ENCODE assay signal across 13 cellular contexts in the genomic region with DNA sequence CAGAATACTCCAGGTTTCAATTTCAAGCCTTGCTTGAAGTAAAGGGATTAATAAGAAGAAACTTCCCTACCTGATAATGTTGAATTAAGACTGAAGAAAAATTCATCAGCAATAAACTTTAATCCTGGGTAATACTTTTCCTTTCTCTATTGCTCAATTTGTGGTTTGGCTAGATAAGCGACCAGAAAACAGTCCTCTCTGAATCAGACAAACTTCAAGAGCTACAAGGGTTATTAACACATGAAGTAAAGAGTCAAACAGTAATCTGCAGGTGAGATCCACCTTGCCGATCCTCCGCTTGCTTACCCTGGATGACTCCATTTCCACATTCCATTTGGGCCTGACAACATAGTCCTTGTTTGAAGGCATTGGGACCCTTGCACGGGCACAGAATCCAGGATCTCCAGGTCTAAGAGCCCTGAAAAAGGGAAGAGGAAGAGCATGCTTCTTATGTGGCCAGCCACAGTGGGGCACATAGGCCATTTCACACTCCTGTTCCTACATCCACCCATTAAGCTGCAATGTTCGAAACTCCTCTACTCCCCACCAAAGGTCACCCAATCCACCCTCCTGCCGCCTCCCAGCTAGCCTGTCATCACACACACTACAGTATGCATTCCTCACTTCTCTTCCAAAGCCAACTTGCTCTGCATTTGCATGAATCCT. TPM values are rescaled to one million over a fixed set of nuclear protein-coding genes. Genes with fewer than 3 reads are reported as not detected.
A peak's percentile ranks its signal among the peaks of the same experiment; 100 is the strongest.
DNase-seq lines count a peak whose midpoint lies in the region; ATAC-seq and TF ChIP-seq lines count a peak whose summit lies in the region.
"Had no signal": no experiment of that assay in that cellular context is flagged by ENCODE, and none has a peak within 500 bp of the region (broad histone marks: within the 10 kb centered on the region; RNA-seq: fewer than 3 reads in every experiment).

No MANE protein-coding gene starts in this region.

- H3K27ac ChIP-seq in BLaER1 treated with 17β-estradiol and CSF1 and Interleukin-3, amounts not matched to agents 10 nM and 100 nM = peak overlapping the region in 4 of 11 experiments; percentile 10 to 23 (median 16); a peak in 5 of 22 replicates
- H3K27ac ChIP-seq in left lung (peak overlapping the region in 1 of 2 donors; percentile 38), gastroesophageal sphincter (no peak overlapping the region), transverse colon (no peak overlapping the region)

- TF ChIP-seq POLR2A in gastroesophageal sphincter (IDR thresholded peaks at IDR 0.05) (no peak), transverse colon (IDR thresholded peaks at IDR 0.05) (no peak)

- H3K9me3 ChIP-seq in BLaER1 treated with 17β-estradiol and CSF1 and Interleukin-3, amounts not matched to agents 10 nM and 100 nM (replicated peaks in 1 of 11) = no peaks in the 10 kb centered on the region
- H3K9me3 ChIP-seq in left lung = no peaks in the 10 kb centered on the region
- no peaks in the 10 kb centered on the region for H3K9me3 ChIP-seq in gastroesophageal sphincter
- no peaks in the 10 kb centered on the region for H3K9me3 ChIP-seq in transverse colon

- no peaks in the 10 kb centered on the region for H3K27me3 Mint-ChIP-seq in activated T-helper 1 cell treated with anti-CD3 and anti-CD28 coated beads, Interleukin-12 subunit alpha, Interleukin-12 subunit beta, Interleukin-2, Interleukin-4 antibody, amounts not matched to agents 30 ng/mL and 10 ng/mL and 1 ng/mL, durations not matched to agents 14 hours and 24 hours and 36 hours (ENCODE audit: insufficient read depth)
- H3K27me3 Mint-ChIP-seq: brain had no signal

- peaks cover 21 to 38% (median 23%) of the 10 kb centered on the region in 10 experiments for H3K4me1 ChIP-seq in BLaER1 treated with 17β-estradiol and CSF1 and Interleukin-3, amounts not matched to agents 10 nM and 100 nM
- peaks cover 0 to 12% of the 10 kb centered on the region in 2 donors for H3K4me1 ChIP-seq in left lung
- H3K4me1 ChIP-seq in gastroesophageal sphincter = no peaks in the 10 kb centered on the region
- H3K4me1 ChIP-seq in transverse colon = no peaks in the 10 kb centered on the region

- ATAC-seq in left lung = peak; percentile 82
- no peak for ATAC-seq in gastroesophageal sphincter
- no peak for ATAC-seq in GM18519 (IDR thresholded peaks at IDR 0.05; ENCODE audit: low FRiP score, unreplicated experiment)
- ATAC-seq: left ventricle myocardium superior, Right ventricle myocardium inferior had no signal

- peaks cover 0 to 51% (median 35%) of the 10 kb centered on the region in 11 experiments; a peak in 15 of 22 replicates for H4K20me1 ChIP-seq in BLaER1 treated with 17β-estradiol and CSF1 and Interleukin-3, amounts not matched to agents 10 nM and 100 nM

- TF ChIP-seq EP300 in gastroesophageal sphincter (IDR thresholded peaks at IDR 0.05) (no peak), transverse colon (IDR thresholded peaks at IDR 0.05; ENCODE audit: low read depth) (no peak)

- H3K36me3 ChIP-seq in BLaER1 treated with 17β-estradiol and CSF1 and Interleukin-3, amounts not matched to agents 10 nM and 100 nM = peaks cover 96 to 98% (median 98%) of the 10 kb centered on the region in 11 experiments
- H3K36me3 ChIP-seq in left lung (peaks cover 0 to 97% of the 10 kb centered on the region in 2 donors), gastroesophageal sphincter (peaks cover 4 to 97% of the 10 kb centered on the region in 2 donors), transverse colon (peaks cover 0 to 65% (median 32%) of the 10 kb centered on the region in 4 donors)

- H3K27me3 ChIP-seq in BLaER1 treated with 17β-estradiol and CSF1 and Interleukin-3, amounts not matched to agents 10 nM and 100 nM = no peaks in the 10 kb centered on the region
- H3K27me3 ChIP-seq in left lung (no peaks in the 10 kb centered on the region), gastroesophageal sphincter (no peaks in the 10 kb centered on the region), transverse colon (no peaks in the 10 kb centered on the region)

- H3K27ac Mint-ChIP-seq in activated T-helper 1 cell treated with anti-CD3 and anti-CD28 coated beads, Interleukin-12 subunit alpha, Interleukin-12 subunit beta, Interleukin-2, Interleukin-4 antibody, amounts not matched to agents 30 ng/mL and 10 ng/mL and 1 ng/mL, durations not matched to agents 14 hours and 24 hours and 36 hours = peak overlapping the region; percentile 26
- H3K27ac Mint-ChIP-seq: brain had no signal

- WGBS in gastroesophageal sphincter (ENCODE audit: low coverage in 1 of 2), 2 donors = 85 to 100% methylated on average over 5 of the region's 6 CpGs
- 69 to 87% methylated on average over 2 to 6 of the region's 6 CpGs for WGBS in transverse colon (ENCODE audit: low coverage in 1 of 2), 2 donors

- intact Hi-C loops in activated T-helper 1 cell treated with anti-CD3 and anti-CD28 coated beads, Interleukin-12 subunit alpha, Interleukin-12 subunit beta, Interleukin-2, Interleukin-4 antibody, amounts not matched to agents 30 ng/mL and 10 ng/mL and 1 ng/mL, durations not matched to agents 14 hours and 24 hours and 36 hours (cut with micrococcal nuclease) = no loop called here
- intact Hi-C loops in left lung (cut with DNase I) (no loop called here), transverse colon (cut with DNase I; ENCODE audit: low total_unique reads) (no loop called here)

- peaks cover 62% of the 10 kb centered on the region for H3K36me3 Mint-ChIP-seq in activated T-helper 1 cell treated with anti-CD3 and anti-CD28 coated beads, Interleukin-12 subunit alpha, Interleukin-12 subunit beta, Interleukin-2, Interleukin-4 antibody, amounts not matched to agents 30 ng/mL and 10 ng/mL and 1 ng/mL, durations not matched to agents 14 hours and 24 hours and 36 hours (ENCODE audit: low read depth)

- H3K4me3 Mint-ChIP-seq in activated T-helper 1 cell treated with anti-CD3 and anti-CD28 coated beads, Interleukin-12 subunit alpha, Interleukin-12 subunit beta, Interleukin-2, Interleukin-4 antibody, amounts not matched to agents 30 ng/mL and 10 ng/mL and 1 ng/mL, durations not matched to agents 14 hours and 24 hours and 36 hours = peak overlapping the region; percentile 4
- H3K4me3 Mint-ChIP-seq: brain had no signal

- H3K9ac ChIP-seq in BLaER1 treated with 17β-estradiol and CSF1 and Interleukin-3, amounts not matched to agents 10 nM and 100 nM = peak overlapping the region in 1 of 11 experiments; percentile 13; a peak in 1 of 22 replicates

- no peak overlapping the region for H3K4me3 ChIP-seq in BLaER1 treated with 17β-estradiol and CSF1 and Interleukin-3, amounts not matched to agents 10 nM and 100 nM
- no peak overlapping the region for H3K4me3 ChIP-seq in left lung
- H3K4me3 ChIP-seq in gastroesophageal sphincter = no peak overlapping the region
- H3K4me3 ChIP-seq in transverse colon = no peak overlapping the region

- H3K9me3 Mint-ChIP-seq in activated T-helper 1 cell treated with anti-CD3 and anti-CD28 coated beads, Interleukin-12 subunit alpha, Interleukin-12 subunit beta, Interleukin-2, Interleukin-4 antibody, amounts not matched to agents 30 ng/mL and 10 ng/mL and 1 ng/mL, durations not matched to agents 14 hours and 24 hours and 36 hours = no peaks in the 10 kb centered on the region
- H3K9me3 Mint-ChIP-seq: brain had no signal

- TF ChIP-seq CTCF in left lung (IDR thresholded peaks at IDR 0.05) = no peak
- no peak for TF ChIP-seq CTCF in gastroesophageal sphincter (IDR thresholded peaks at IDR 0.05)
- TF ChIP-seq CTCF in transverse colon (IDR thresholded peaks at IDR 0.05) = no peak

- peak overlapping the region in 10 of 11 experiments; percentile 8 to 68 (median 37); a peak in 16 of 22 replicates for H3K4me2 ChIP-seq in BLaER1 treated with 17β-estradiol and CSF1 and Interleukin-3, amounts not matched to agents 10 nM and 100 nM

- peaks cover 27% of the 10 kb centered on the region for H3K4me1 Mint-ChIP-seq in activated T-helper 1 cell treated with anti-CD3 and anti-CD28 coated beads, Interleukin-12 subunit alpha, Interleukin-12 subunit beta, Interleukin-2, Interleukin-4 antibody, amounts not matched to agents 30 ng/mL and 10 ng/mL and 1 ng/mL, durations not matched to agents 14 hours and 24 hours and 36 hours (ENCODE audit: low read depth)
- H3K4me1 Mint-ChIP-seq: brain had no signal

- in situ Hi-C loops in transverse colon (cut with MboI; ENCODE audit: low pct_ligation_motif_present in 1 of 4, low pct_unique_long_range_greater_than_20kb in 1 of 4, low sequenced_read_pairs in 3 of 4) = loop anchor here in 2 of 4 donors (10.0 to 25.0 kb wide), 2 partner anchors 149 to 162 kb away; no protein-coding TSS in a partner anchor

- peak; percentile 55 to 57 for DNase-seq in Kasumi-1 (lab: John Stamatoyannopoulos, UW)
- DNase-seq in activated T-helper 1 cell treated with anti-CD3 and anti-CD28 coated beads, Interleukin-12 subunit alpha, Interleukin-12 subunit beta, Interleukin-2, Interleukin-4 antibody, amounts not matched to agents 30 ng/mL and 10 ng/mL and 1 ng/mL, durations not matched to agents 14 hours and 24 hours and 36 hours (ENCODE audit: low spot score) = no peak
- no peak for DNase-seq in left lung
- no peak for DNase-seq in stimulated activated naive CD4-positive, alpha-beta T cell treated with Interleukin-2 at 50 U/mL for 16 hours (lab: John Stamatoyannopoulos, UW)
- DNase-seq in transverse colon = no peak
- DNase-seq: activated CD4-positive, alpha-beta T cell treated with anti-CD3 and anti-CD28 coated beads, Interleukin-2, amount 50 U/mL, for 4 hours; left ventricle myocardium superior had no signal

RNA-seq across cellular contexts. Expression of gene IWS1, which starts 39.9 kb away (rescaled TPM):
- total RNA-seq in activated T-helper 1 cell treated with anti-CD3 and anti-CD28 coated beads, Interleukin-12 subunit alpha, Interleukin-12 subunit beta, Interleukin-2, Interleukin-4 antibody, amounts not matched to agents 30 ng/mL and 10 ng/mL and 1 ng/mL, durations not matched to agents 14 hours and 24 hours and 36 hours = 52.3 and 57.6 TPM in 2 replicates
- total RNA-seq in left lung (10 to 100 TPM; 37.2 to 37.5 TPM), gastroesophageal sphincter (10 to 100 TPM; 36.9 to 43.9 (median 39.6) TPM), transverse colon (100 to 1,000 TPM in 1 of 4 donors, 10 to 100 TPM in 3; 27.3 to 139 (median 45.4) TPM)

RNA-seq across cellular contexts. Expression of gene MYO7B, which starts 49.1 kb away (rescaled TPM):
- total RNA-seq in activated T-helper 1 cell treated with anti-CD3 and anti-CD28 coated beads, Interleukin-12 subunit alpha, Interleukin-12 subunit beta, Interleukin-2, Interleukin-4 antibody, amounts not matched to agents 30 ng/mL and 10 ng/mL and 1 ng/mL, durations not matched to agents 14 hours and 24 hours and 36 hours = 0.10 and 0.12 TPM in 2 replicates
- total RNA-seq in left lung (1 to 10 TPM in 1 of 2 donors, under 1 TPM in 1; 0.61 to 2.4 TPM), gastroesophageal sphincter (under 1 TPM in 3 of 4 donors, not detected in 1; 0.27 to 0.77 (median 0.54) TPM), transverse colon (100 to 1,000 TPM; 242 to 637 (median 280) TPM)
- total RNA-seq: NCI-H460 had no signal

Comparison
In these comparisons a context has a peak if more than half of its experiments do, and no peak if none do; other contexts are left out.
1. DNase-seq: peak in Kasumi-1 (2 of 2); none in activated T-helper 1 cell treated with anti-CD3 and anti-CD28 coated beads, Interleukin-12 subunit alpha, Interleukin-12 subunit beta, Interleukin-2, Interleukin-4 antibody, amounts not matched to agents 30 ng/mL and 10 ng/mL and 1 ng/mL, durations not matched to agents 14 hours and 24 hours and 36 hours (single experiment), left lung (0 of 2), stimulated activated naive CD4-positive, alpha-beta T cell treated with Interleukin-2 at 50 U/mL for 16 hours (single experiment) and transverse colon (single experiment).
2. RNA of gene MYO7B, which starts 49.1 kb away (total RNA-seq): 242 to 637 TPM in transverse colon; 0.61 to 2.4 TPM in left lung, 0.27 to 0.77 TPM in gastroesophageal sphincter and 0.10 to 0.12 TPM in activated T-helper 1 cell treated with anti-CD3 and anti-CD28 coated beads, Interleukin-12 subunit alpha, Interleukin-12 subunit beta, Interleukin-2, Interleukin-4 antibody, amounts not matched to agents 30 ng/mL and 10 ng/mL and 1 ng/mL, durations not matched to agents 14 hours and 24 hours and 36 hours; every median in the first group is over 10 times any median in the second.